Comparison of ENCODE assay signal across 24 cellular contexts in the genomic region with DNA sequence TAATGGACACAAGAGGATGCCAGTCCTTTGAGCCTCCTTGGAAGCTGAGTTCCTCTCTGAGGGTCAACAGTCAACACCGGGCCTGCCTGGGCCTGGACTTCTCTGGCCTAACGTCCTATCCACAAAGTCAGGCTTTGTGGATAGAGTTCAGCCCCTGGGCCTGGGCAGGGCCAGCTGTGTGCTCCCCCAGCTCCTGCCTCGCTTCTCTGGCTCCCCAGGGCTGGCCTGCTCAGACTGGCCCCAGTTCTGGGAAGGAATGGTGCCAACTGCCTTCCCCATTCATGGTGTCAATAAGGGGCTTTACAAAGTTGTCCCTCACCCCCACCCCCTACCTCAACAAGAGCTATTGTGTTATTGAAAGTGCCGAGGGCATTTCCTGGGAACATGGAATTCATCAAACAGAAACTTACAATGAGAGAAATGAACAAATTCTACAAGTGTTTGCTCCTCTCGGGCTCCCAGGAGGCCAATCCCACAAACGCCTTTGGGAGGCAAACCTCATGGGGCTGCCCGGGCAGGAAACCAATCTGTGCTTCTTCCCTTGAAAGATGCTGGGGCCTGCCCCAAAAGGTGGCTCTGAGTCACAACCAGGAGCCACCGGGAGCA. TPM values are rescaled to one million over a fixed set of nuclear protein-coding genes. Genes with fewer than 3 reads are reported as not detected.
"Had no signal": no experiment of that assay in that cellular context is flagged by ENCODE, and none has a peak within 500 bp of the region (broad histone marks: within the 10 kb centered on the region; RNA-seq: fewer than 3 reads in every experiment).

No MANE protein-coding gene starts in this region.

- H3K27me3 ChIP-seq: brain microvascular endothelial cell, tibial artery, uterus had no signal

- H3K36me3 ChIP-seq: brain microvascular endothelial cell, tibial artery, uterus had no signal

- FAIRE-seq: islet of Langerhans had no signal

- H3K4me1 ChIP-seq: psoas muscle, tibial artery, uterus had no signal

- DNase-seq: activated CD4-positive, alpha-beta T cell treated with anti-CD3 and anti-CD28 coated beads for 48 hours; activated CD4-positive, CD25-positive, alpha-beta regulatory T cell; activated CD8-positive, alpha-beta T cell treated with anti-CD3 and anti-CD28 coated beads for 36 hours; activated naive CD4-positive, alpha-beta T cell treated with anti-CD3 and anti-CD28 coated beads for 36 hours; activated naive CD8-positive, alpha-beta T cell treated with anti-CD3 and anti-CD28 coated beads, Interleukin-2, amount 50 U/mL, for 24 hours; activated T-cell treated with anti-CD3 and anti-CD28 coated beads, Interleukin-2, amount 50 U/mL, for 24 hours; anterior cingulate cortex; brain microvascular endothelial cell; cerebellar nuclear complex; effector CD4-positive, alpha-beta T cell; foreskin fibroblast; glutamatergic neuron; hippocampal formation; psoas muscle; right cardiac atrium; stimulated activated CD4-positive, alpha-beta T cell treated with anti-CD3 and anti-CD28 coated beads, Interleukin-2, amount 100 ng/mL, for 24 hours; stimulated activated naive CD8-positive, alpha-beta T cell treated with anti-CD3 and anti-CD28 coated beads, Interleukin-15, Interleukin-2, amounts not matched to agents 100 U/mL and 50 U/mL, for 24 hours; substantia nigra; T1000; tibial artery; uterus had no signal

- H3K27ac ChIP-seq: brain microvascular endothelial cell, psoas muscle, tibial artery, uterus had no signal

- H3K9me3 ChIP-seq: psoas muscle, tibial artery, uterus had no signal

- H3K4me3 ChIP-seq: psoas muscle, tibial artery, uterus had no signal

- ATAC-seq: activated CD8-positive, alpha-beta T cell treated with anti-CD3 and anti-CD28 coated beads for 36 hours; activated naive CD8-positive, alpha-beta T cell treated with anti-CD3 and anti-CD28 coated beads, Interleukin-2, amount 50 U/mL, for 24 hours; left lobe of liver; psoas muscle; right cardiac atrium; stimulated activated naive CD8-positive, alpha-beta T cell treated with anti-CD3 and anti-CD28 coated beads, Interleukin-15, Interleukin-2, amounts not matched to agents 100 U/mL and 50 U/mL, for 24 hours had no signal

RNA-seq across cellular contexts. Expression of gene PPP1R14C, which starts 26.5 kb away (rescaled TPM):
- total RNA-seq: activated naive CD4-positive, alpha-beta T cell treated with anti-CD3 and anti-CD28 coated beads for 36 hours; T-helper 1 cell treated with Interleukin-12 subunit alpha and Interleukin-12 subunit beta and Interleukin-4 antibody, amounts not matched to agents 30 ng/mL and 1 ng/mL, for 36 hours had no signal

RNA-seq across cellular contexts. Expression of gene ULBP3, which starts 47.4 kb away (rescaled TPM):
- total RNA-seq: activated naive CD4-positive, alpha-beta T cell treated with anti-CD3 and anti-CD28 coated beads for 36 hours had no signal
